In genomic region chr1:86082183-86082582, GRCh38 we compare ENCODE assay signal across 15 cellular contexts.
DNase-seq lines count a peak whose midpoint lies in the region; ATAC-seq and TF ChIP-seq lines count a peak whose summit lies in the region.
"Had no signal": no experiment of that assay in that cellular context is flagged by ENCODE, and none has a peak within 500 bp of the region (broad histone marks: within the 10 kb centered on the region; RNA-seq: fewer than 3 reads in every experiment).

No MANE protein-coding gene starts in this region.

- DNase-seq in activated CD8-positive, alpha-beta T cell treated with anti-CD3 and anti-CD28 coated beads for 36 hours = no peak
- DNase-seq in activated CD8-positive, alpha-beta T cell treated with anti-CD3 and anti-CD28 coated beads, Interleukin-2, amount 10 ng/mL, durations not matched to agents 7 days and 5 days = no peak
- DNase-seq in WTC11 (ENCODE audit: low spot score) = no peak
- no peak for DNase-seq in retinal pigment epithelial cell (ENCODE audit: low read depth)
- DNase-seq in NCI-H2081 treated with DMSO at 0.1 percent for 48 hours (lab: John Stamatoyannopoulos, UW) = no peak
- DNase-seq in T-helper 2 cell treated with Interferon-gamma antibody and Interleukin-4, amounts not matched to agents 5 μg/mL and 100 μg/mL, for 36 hours (ENCODE audit: low spot score) = no peak
- no peak for DNase-seq in naive thymus-derived CD4-positive, alpha-beta T cell
- DNase-seq: activated CD4-positive, alpha-beta T cell treated with anti-CD3 and anti-CD28 coated beads for 1 hour; activated naive CD4-positive, alpha-beta T cell treated with anti-CD3 and anti-CD28 coated beads, Interleukin-2, amount 10 ng/mL, durations not matched to agents 7 days and 5 days; hypothalamus; NCI-H1048; Peyer's patch had no signal

- no peak overlapping the region for H3K27ac ChIP-seq in naive thymus-derived CD4-positive, alpha-beta T cell (ENCODE audit: low read depth, low read length)
- H3K27ac ChIP-seq: Peyer's patch had no signal

- H3K9me3 ChIP-seq in naive thymus-derived CD4-positive, alpha-beta T cell (ENCODE audit: control insufficient read depth in 2 of 3, low read length in 3 of 3) = no peaks in the 10 kb centered on the region
- H3K9me3 ChIP-seq: Peyer's patch had no signal

- H3K4me1 Mint-ChIP-seq in activated CD8-positive, alpha-beta T cell treated with anti-CD3 and anti-CD28 coated beads for 36 hours (ENCODE audit: low read depth) = peaks cover 2% of the 10 kb centered on the region
- no peaks in the 10 kb centered on the region for H3K4me1 Mint-ChIP-seq in activated CD8-positive, alpha-beta T cell treated with anti-CD3 and anti-CD28 coated beads, Interleukin-2, amount 10 ng/mL, durations not matched to agents 7 days and 5 days (ENCODE audit: low read depth)
- H3K4me1 Mint-ChIP-seq in WTC11 = no peaks in the 10 kb centered on the region
- no peaks in the 10 kb centered on the region for H3K4me1 Mint-ChIP-seq in T-helper 2 cell treated with Interferon-gamma antibody and Interleukin-4, amounts not matched to agents 5 μg/mL and 100 μg/mL, for 36 hours (ENCODE audit: low read depth)
- peaks cover 0 to 4% (median 0%) of the 10 kb centered on the region in 7 donors for H3K4me1 Mint-ChIP-seq in naive thymus-derived CD4-positive, alpha-beta T cell
- H3K4me1 Mint-ChIP-seq: activated naive CD4-positive, alpha-beta T cell treated with anti-CD3 and anti-CD28 coated beads, Interleukin-2, amount 10 ng/mL, durations not matched to agents 7 days and 5 days had no signal

- POLR2A ChIA-PET in activated CD8-positive, alpha-beta T cell treated with anti-CD3 and anti-CD28 coated beads for 36 hours (lab: Charles Lee) = no interaction called here
- POLR2A ChIA-PET in activated CD8-positive, alpha-beta T cell treated with anti-CD3 and anti-CD28 coated beads, Interleukin-2, amount 10 ng/mL, durations not matched to agents 7 days and 5 days (lab: Charles Lee) = no interaction called here
- POLR2A ChIA-PET in WTC11 (lab: Charles Lee) = no interaction called here
- POLR2A ChIA-PET in naive thymus-derived CD4-positive, alpha-beta T cell (lab: Charles Lee) = no interaction called here

- TF ChIP-seq CTCF in activated CD8-positive, alpha-beta T cell treated with anti-CD3 and anti-CD28 coated beads for 36 hours (IDR thresholded peaks at IDR 0.05) = no peak
- TF ChIP-seq CTCF in WTC11 (IDR thresholded peaks at IDR 0.05) (no peak), retinal pigment epithelial cell (conservative IDR thresholded peaks at IDR 0.05; ENCODE audit: low read depth, low read length) (peak; percentile 25)

- H3K4me3 Mint-ChIP-seq in activated CD8-positive, alpha-beta T cell treated with anti-CD3 and anti-CD28 coated beads for 36 hours = no peak overlapping the region
- no peak overlapping the region for H3K4me3 Mint-ChIP-seq in activated CD8-positive, alpha-beta T cell treated with anti-CD3 and anti-CD28 coated beads, Interleukin-2, amount 10 ng/mL, durations not matched to agents 7 days and 5 days
- no peak overlapping the region for H3K4me3 Mint-ChIP-seq in WTC11
- no peak overlapping the region for H3K4me3 Mint-ChIP-seq in T-helper 2 cell treated with Interferon-gamma antibody and Interleukin-4, amounts not matched to agents 5 μg/mL and 100 μg/mL, for 36 hours
- H3K4me3 Mint-ChIP-seq in naive thymus-derived CD4-positive, alpha-beta T cell = no peak overlapping the region
- H3K4me3 Mint-ChIP-seq: activated naive CD4-positive, alpha-beta T cell treated with anti-CD3 and anti-CD28 coated beads, Interleukin-2, amount 10 ng/mL, durations not matched to agents 7 days and 5 days; dendritic cell treated with granulocyte-macrophage colony-stimulating factor and Interleukin-4, amounts not matched to agents 40 ng/mL and 50 ng/mL, for 4 days; stimulated activated naive CD8-positive, alpha-beta T cell treated with anti-CD3 and anti-CD28 coated beads, Interleukin-15, Interleukin-2, amounts not matched to agents 100 ng/mL and 50 ng/mL, for 24 hours had no signal

- no peaks in the 10 kb centered on the region for H3K4me1 ChIP-seq in naive thymus-derived CD4-positive, alpha-beta T cell (ENCODE audit: control insufficient read depth in 2 of 2, insufficient read depth in 2 of 2, low read length in 2 of 2)
- H3K4me1 ChIP-seq: Peyer's patch had no signal

- H3K27me3 ChIP-seq in naive thymus-derived CD4-positive, alpha-beta T cell (ENCODE audit: control insufficient read depth in 2 of 2, insufficient read depth in 2 of 2, low read length in 2 of 2) = no peaks in the 10 kb centered on the region
- H3K27me3 ChIP-seq: Peyer's patch had no signal

- CTCF ChIA-PET in activated CD8-positive, alpha-beta T cell treated with anti-CD3 and anti-CD28 coated beads for 36 hours (lab: Charles Lee) = no interaction called here
- CTCF ChIA-PET in activated CD8-positive, alpha-beta T cell treated with anti-CD3 and anti-CD28 coated beads, Interleukin-2, amount 10 ng/mL, durations not matched to agents 7 days and 5 days (lab: Charles Lee) = no interaction called here
- CTCF ChIA-PET in WTC11 (lab: Charles Lee) = no interaction called here
- CTCF ChIA-PET in naive thymus-derived CD4-positive, alpha-beta T cell (lab: Charles Lee) = no interaction called here

- no peaks in the 10 kb centered on the region for H3K36me3 ChIP-seq in naive thymus-derived CD4-positive, alpha-beta T cell (ENCODE audit: control insufficient read depth in 2 of 3, insufficient read depth in 3 of 3, low read length in 3 of 3)
- H3K36me3 ChIP-seq: Peyer's patch had no signal

- H3K9me3 Mint-ChIP-seq in activated CD8-positive, alpha-beta T cell treated with anti-CD3 and anti-CD28 coated beads for 36 hours = peaks cover 8% of the 10 kb centered on the region
- no peaks in the 10 kb centered on the region for H3K9me3 Mint-ChIP-seq in activated CD8-positive, alpha-beta T cell treated with anti-CD3 and anti-CD28 coated beads, Interleukin-2, amount 10 ng/mL, durations not matched to agents 7 days and 5 days (ENCODE audit: insufficient read depth)
- H3K9me3 Mint-ChIP-seq in WTC11 = peaks cover 11% of the 10 kb centered on the region
- no peaks in the 10 kb centered on the region for H3K9me3 Mint-ChIP-seq in T-helper 2 cell treated with Interferon-gamma antibody and Interleukin-4, amounts not matched to agents 5 μg/mL and 100 μg/mL, for 36 hours
- H3K9me3 Mint-ChIP-seq in naive thymus-derived CD4-positive, alpha-beta T cell = peaks cover 0 to 13% (median 3%) of the 10 kb centered on the region in 11 donors
- H3K9me3 Mint-ChIP-seq: activated naive CD4-positive, alpha-beta T cell treated with anti-CD3 and anti-CD28 coated beads, Interleukin-2, amount 10 ng/mL, durations not matched to agents 7 days and 5 days had no signal

- no peak overlapping the region for H3K27ac Mint-ChIP-seq in activated CD8-positive, alpha-beta T cell treated with anti-CD3 and anti-CD28 coated beads for 36 hours
- H3K27ac Mint-ChIP-seq in activated CD8-positive, alpha-beta T cell treated with anti-CD3 and anti-CD28 coated beads, Interleukin-2, amount 10 ng/mL, durations not matched to agents 7 days and 5 days = no peak overlapping the region
- no peak overlapping the region for H3K27ac Mint-ChIP-seq in WTC11
- H3K27ac Mint-ChIP-seq in T-helper 2 cell treated with Interferon-gamma antibody and Interleukin-4, amounts not matched to agents 5 μg/mL and 100 μg/mL, for 36 hours = no peak overlapping the region
- no peak overlapping the region for H3K27ac Mint-ChIP-seq in naive thymus-derived CD4-positive, alpha-beta T cell
- H3K27ac Mint-ChIP-seq: activated naive CD4-positive, alpha-beta T cell treated with anti-CD3 and anti-CD28 coated beads, Interleukin-2, amount 10 ng/mL, durations not matched to agents 7 days and 5 days; dendritic cell treated with granulocyte-macrophage colony-stimulating factor and Interleukin-4, amounts not matched to agents 40 ng/mL and 50 ng/mL, for 4 days; stimulated activated naive CD8-positive, alpha-beta T cell treated with anti-CD3 and anti-CD28 coated beads, Interleukin-15, Interleukin-2, amounts not matched to agents 100 ng/mL and 50 ng/mL, for 24 hours had no signal

- intact Hi-C loops in activated CD8-positive, alpha-beta T cell treated with anti-CD3 and anti-CD28 coated beads for 36 hours (cut with micrococcal nuclease) = no loop called here
- intact Hi-C loops in naive thymus-derived CD4-positive, alpha-beta T cell (cut with micrococcal nuclease) = no loop called here

- no peak overlapping the region for H3K4me3 ChIP-seq in retinal pigment epithelial cell (ENCODE audit: low read length)
- no peak overlapping the region for H3K4me3 ChIP-seq in naive thymus-derived CD4-positive, alpha-beta T cell (ENCODE audit: low read length)
- H3K4me3 ChIP-seq: Peyer's patch had no signal

- no peaks in the 10 kb centered on the region for H3K36me3 Mint-ChIP-seq in activated CD8-positive, alpha-beta T cell treated with anti-CD3 and anti-CD28 coated beads for 36 hours (ENCODE audit: low read depth)
- H3K36me3 Mint-ChIP-seq in activated CD8-positive, alpha-beta T cell treated with anti-CD3 and anti-CD28 coated beads, Interleukin-2, amount 10 ng/mL, durations not matched to agents 7 days and 5 days (ENCODE audit: low read depth) = no peaks in the 10 kb centered on the region
- no peaks in the 10 kb centered on the region for H3K36me3 Mint-ChIP-seq in WTC11
- H3K36me3 Mint-ChIP-seq in T-helper 2 cell treated with Interferon-gamma antibody and Interleukin-4, amounts not matched to agents 5 μg/mL and 100 μg/mL, for 36 hours (ENCODE audit: low read depth) = no peaks in the 10 kb centered on the region
- no peaks in the 10 kb centered on the region for H3K36me3 Mint-ChIP-seq in naive thymus-derived CD4-positive, alpha-beta T cell
- H3K36me3 Mint-ChIP-seq: activated naive CD4-positive, alpha-beta T cell treated with anti-CD3 and anti-CD28 coated beads, Interleukin-2, amount 10 ng/mL, durations not matched to agents 7 days and 5 days had no signal

- peak; percentile 24 for ATAC-seq in activated CD8-positive, alpha-beta T cell treated with anti-CD3 and anti-CD28 coated beads for 36 hours
- no peak for ATAC-seq in activated CD8-positive, alpha-beta T cell treated with anti-CD3 and anti-CD28 coated beads, Interleukin-2, amount 10 ng/mL, durations not matched to agents 7 days and 5 days
- ATAC-seq in HG03442 (IDR thresholded peaks at IDR 0.05; ENCODE audit: unreplicated experiment) (peak; percentile 48), WTC11 (peak; percentile 50; the same call in 1 of the 2 replicates)
- no peak for ATAC-seq in naive thymus-derived CD4-positive, alpha-beta T cell

- H3K27me3 Mint-ChIP-seq in activated CD8-positive, alpha-beta T cell treated with anti-CD3 and anti-CD28 coated beads for 36 hours = no peaks in the 10 kb centered on the region
- no peaks in the 10 kb centered on the region for H3K27me3 Mint-ChIP-seq in activated CD8-positive, alpha-beta T cell treated with anti-CD3 and anti-CD28 coated beads, Interleukin-2, amount 10 ng/mL, durations not matched to agents 7 days and 5 days (ENCODE audit: low read depth)
- H3K27me3 Mint-ChIP-seq in WTC11 (ENCODE audit: low read depth) = no peaks in the 10 kb centered on the region
- no peaks in the 10 kb centered on the region for H3K27me3 Mint-ChIP-seq in T-helper 2 cell treated with Interferon-gamma antibody and Interleukin-4, amounts not matched to agents 5 μg/mL and 100 μg/mL, for 36 hours (ENCODE audit: low read depth)
- no peaks in the 10 kb centered on the region for H3K27me3 Mint-ChIP-seq in naive thymus-derived CD4-positive, alpha-beta T cell
- H3K27me3 Mint-ChIP-seq: activated naive CD4-positive, alpha-beta T cell treated with anti-CD3 and anti-CD28 coated beads, Interleukin-2, amount 10 ng/mL, durations not matched to agents 7 days and 5 days; dendritic cell treated with granulocyte-macrophage colony-stimulating factor and Interleukin-4, amounts not matched to agents 40 ng/mL and 50 ng/mL, for 4 days; stimulated activated naive CD8-positive, alpha-beta T cell treated with anti-CD3 and anti-CD28 coated beads, Interleukin-15, Interleukin-2, amounts not matched to agents 100 ng/mL and 50 ng/mL, for 24 hours had no signal

Comparison
In these comparisons a context has a peak if more than half of its experiments do, and no peak if none do; other contexts are left out.
1. ATAC-seq: peak in activated CD8-positive, alpha-beta T cell treated with anti-CD3 and anti-CD28 coated beads for 36 hours (single experiment), HG03442 (single experiment) and WTC11 (single experiment); none in activated CD8-positive, alpha-beta T cell treated with anti-CD3 and anti-CD28 coated beads, Interleukin-2, amount 10 ng/mL, durations not matched to agents 7 days and 5 days (single experiment) and naive thymus-derived CD4-positive, alpha-beta T cell (single experiment).